ENCODE assay signal across 8 cellular contexts in the genomic region with DNA sequence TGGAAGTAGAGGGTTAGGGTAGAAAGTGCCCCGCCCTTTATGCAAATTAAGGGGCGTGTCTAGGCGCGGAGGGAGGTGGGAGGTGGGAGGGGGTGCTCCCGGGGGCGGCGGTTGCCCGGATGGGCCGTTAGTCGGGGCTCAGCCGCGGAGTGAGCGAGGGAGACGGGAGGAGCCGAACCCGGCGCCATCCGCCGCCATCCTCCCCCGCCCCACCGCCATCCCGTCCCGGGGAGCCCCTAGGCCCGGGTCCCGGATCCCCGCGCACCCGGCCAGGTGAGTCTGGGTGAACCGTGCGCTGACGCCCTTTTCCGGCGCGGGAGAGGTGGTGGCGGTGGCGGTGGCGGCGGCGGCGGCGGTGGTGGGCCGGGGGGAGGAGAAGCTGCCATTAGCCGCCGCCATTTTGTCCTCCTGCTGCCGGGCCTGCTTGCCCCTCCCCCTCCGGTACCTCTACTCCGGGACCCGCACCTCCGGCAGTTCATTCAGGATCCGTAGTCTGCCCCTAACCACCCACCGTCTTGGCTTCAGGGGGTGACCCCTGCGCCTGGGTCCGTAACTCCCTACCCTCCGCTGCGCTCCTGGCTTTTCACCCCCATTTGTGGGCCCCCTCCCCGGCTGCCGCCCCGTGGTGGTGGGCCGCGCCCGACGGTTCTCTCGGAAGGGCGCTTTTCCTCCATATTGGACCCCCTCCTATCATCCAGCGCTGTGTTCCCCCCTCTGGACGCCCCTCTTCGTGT. TPM values are rescaled to one million over a fixed set of nuclear protein-coding genes. Genes with fewer than 3 reads are reported as not detected.
DNase-seq lines count a peak whose midpoint lies in the region; ATAC-seq, FAIRE-seq and TF ChIP-seq lines count a peak whose summit lies in the region.

PRRC2A (plus strand) TSS at position 130 of the 734 bp plus-strand sequence. CDS start 2,075 bp downstream, outside the sequence.

- TF ChIP-seq CTCF in CD14-positive monocyte (IDR thresholded peaks at IDR 0.05) (no peak), esophagus muscularis mucosa (IDR thresholded peaks at IDR 0.05) (no peak), natural killer cell (IDR thresholded peaks at IDR 0.05) (no peak)

- no peaks in the 10 kb centered on the region for H3K9me3 Mint-ChIP-seq in CD14-positive monocyte
- H3K9me3 Mint-ChIP-seq in natural killer cell, result no peaks in the 10 kb centered on the region

- peak within 1 kb of the TSS; percentile 92 to 99 (median 96) for H3K27ac ChIP-seq in esophagus muscularis mucosa (replicated peaks in 1 of 4)

- peak within 1 kb of the TSS; percentile 69 to 88 (median 77) for H3K4me3 ChIP-seq in esophagus muscularis mucosa

- peak within 1 kb of the TSS; percentile 89 to 96 for H3K4me3 Mint-ChIP-seq in CD14-positive monocyte
- H3K4me3 Mint-ChIP-seq in natural killer cell, result peak within 1 kb of the TSS; percentile 92

- peaks cover 23 to 33% (median 29%) of the 10 kb centered on the region in 4 donors for H3K36me3 ChIP-seq in esophagus muscularis mucosa

- H3K9me3 ChIP-seq in esophagus muscularis mucosa, result no peaks in the 10 kb centered on the region

- peak within 1 kb of the TSS; percentile 98 to 100 (median 100) for H3K27ac Mint-ChIP-seq in CD14-positive monocyte
- H3K27ac Mint-ChIP-seq in natural killer cell, result peak within 1 kb of the TSS; percentile 92 to 95

- no peaks in the 10 kb centered on the region for H3K27me3 ChIP-seq in esophagus muscularis mucosa

- H3K27me3 Mint-ChIP-seq in CD14-positive monocyte (ENCODE audit: low read depth in 3 of 3) (peaks cover 0 to 1% (median 0%) of the 10 kb centered on the region in 3 donors), natural killer cell (ENCODE audit: low read depth in 2 of 2) (no peaks in the 10 kb centered on the region)

- H3K4me1 ChIP-seq in esophagus muscularis mucosa, result peaks cover 15 to 32% (median 24%) of the 10 kb centered on the region in 4 donors

- intact Hi-C loops in CD14-positive monocyte (cut with micrococcal nuclease) (loop anchor here (2.0 to 5.0 kb wide), 2 partner anchors 32 to 47 kb away; partner anchors contain the start of genes BAG6 (in 2 of the 2), CSNK2B (in 1 of the 2) and LY6G5B (in 1 of the 2)), esophagus muscularis mucosa (cut with DNase I) (no loop called here), natural killer cell (cut with micrococcal nuclease) (loop anchor here (1.0 to 5.0 kb wide), 4 partner anchors 32 to 117 kb away; partner anchors contain the start of genes BAG6, CLIC1 and GPANK1)

- ATAC-seq in HG03378 (IDR thresholded peaks at IDR 0.05; ENCODE audit: unreplicated experiment), result peak; percentile 19
- ATAC-seq in natural killer cell, result peak; percentile 27 to 42 (median 31)

- TF ChIP-seq POLR2A in esophagus muscularis mucosa (IDR thresholded peaks at IDR 0.05; ENCODE audit: low read depth), result peak; percentile 91

- H3K36me3 Mint-ChIP-seq in CD14-positive monocyte, result peaks cover 36 to 52% of the 10 kb centered on the region in 2 donors
- peaks cover 1% of the 10 kb centered on the region for H3K36me3 Mint-ChIP-seq in natural killer cell

- H3K4me1 Mint-ChIP-seq in CD14-positive monocyte, result peaks cover 52% of the 10 kb centered on the region
- H3K4me1 Mint-ChIP-seq in natural killer cell, result peaks cover 20 to 25% of the 10 kb centered on the region in 2 donors

- no peak for TF ChIP-seq EP300 in esophagus muscularis mucosa (IDR thresholded peaks at IDR 0.05)

- WGBS in esophagus muscularis mucosa, result 0% methylated on average over 25 of the region's 67 CpGs

- peak; percentile 73 for DNase-seq in CD14-positive monocyte (ENCODE audit: low spot score)
- DNase-seq in GM19239 (ENCODE audit: insufficient read length, low spot score), result peak; percentile 50
- peak; percentile 93 for DNase-seq in NCI-H69 (lab: John Stamatoyannopoulos, UW)
- peak; percentile 51 for DNase-seq in activated CD8-positive, alpha-beta memory T cell treated with anti-CD3 and anti-CD28 coated beads, Interleukin-2, amount 50 U/mL, for 1 hour (ENCODE audit: extremely low read depth)
- peak; percentile 94 for DNase-seq in esophagus muscularis mucosa (ENCODE audit: extremely low spot score)
- DNase-seq in natural killer cell, result no peak
- peak; percentile 63 for DNase-seq in superior temporal gyrus (ENCODE audit: extremely low spot score)

- no peak for FAIRE-seq in GM19239 (lab: Jason Lieb, UNC)

RNA-seq across cellular contexts. Expression of gene PRRC2A, which starts in this region (rescaled TPM):
- 1 to 10 TPM; 1.2 to 2.3 TPM for polyA plus RNA-seq in CD14-positive monocyte
- 100 to 1,000 TPM in 2 of 4 donors, 10 to 100 TPM in 2; 68.8 to 138 (median 89.2) TPM for total RNA-seq in esophagus muscularis mucosa
- 100 to 1,000 TPM; 264 to 294 (median 294) TPM for total RNA-seq in natural killer cell
